In the genomic region with DNA sequence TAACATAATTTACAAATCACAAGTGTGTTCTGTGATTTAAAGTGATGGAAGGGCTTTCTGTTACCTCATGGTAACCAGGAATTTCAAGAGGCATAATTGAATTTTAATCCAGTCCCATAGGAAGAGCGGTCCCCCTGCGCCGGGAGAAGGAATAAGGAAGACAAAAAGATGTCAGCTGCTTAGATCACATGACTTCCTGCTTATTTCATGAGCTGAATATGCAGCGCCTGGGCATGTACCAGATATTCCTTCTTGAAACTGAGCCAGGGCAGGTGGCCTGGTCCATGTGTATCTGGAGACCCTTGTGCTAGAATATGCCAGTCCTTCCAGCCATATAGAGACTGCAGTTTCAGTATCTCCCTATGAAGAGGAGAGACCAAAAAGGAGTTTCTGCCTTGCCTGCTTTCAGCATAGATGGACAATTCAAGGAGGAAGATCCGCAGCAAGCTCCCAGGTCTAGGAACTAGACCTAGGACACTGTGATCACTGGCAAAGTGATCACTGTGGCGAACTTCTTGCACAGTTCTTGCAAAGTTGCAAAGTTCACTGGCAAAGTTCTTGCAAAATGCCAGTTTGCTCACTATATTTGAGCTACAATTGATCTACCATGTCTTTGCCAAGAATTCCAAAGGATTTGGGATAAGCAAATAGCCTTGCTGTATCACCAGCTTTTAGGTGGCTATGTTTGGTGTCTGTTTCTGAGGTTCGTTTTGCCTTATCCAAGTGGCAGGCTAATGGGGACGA, we compare ENCODE assay signal across 17 cellular contexts.
A peak's percentile ranks its signal among the peaks of the same experiment; 100 is the strongest.
DNase-seq lines count a peak whose midpoint lies in the region; ATAC-seq and TF ChIP-seq lines count a peak whose summit lies in the region.
"Had no signal": no experiment of that assay in that cellular context is flagged by ENCODE, and none has a peak within 500 bp of the region (broad histone marks: within the 10 kb centered on the region; RNA-seq: fewer than 3 reads in every experiment).

No MANE protein-coding gene starts in this region.

- no peak overlapping the region for H3K27ac Mint-ChIP-seq in activated CD4-positive, alpha-beta T cell treated with anti-CD3 and anti-CD28 coated beads, Interleukin-2, amount 10 ng/mL, durations not matched to agents 24 days and 14 days
- H3K27ac Mint-ChIP-seq: CD4-positive, CD25-positive, alpha-beta regulatory T cell had no signal

- CTCF ChIA-PET in OCI-LY7 (lab: Charles Lee; ENCODE audit: unreplicated experiment) = no interaction called here

- POLR2A ChIA-PET in OCI-LY7 (lab: Charles Lee) = interaction anchor here (0.6 kb wide), 1 partner anchor 1201 kb away, joined by 4 read pairs; no protein-coding TSS in a partner anchor

- no peaks in the 10 kb centered on the region for H3K9me3 Mint-ChIP-seq in activated CD4-positive, alpha-beta T cell treated with anti-CD3 and anti-CD28 coated beads, Interleukin-2, amount 10 ng/mL, durations not matched to agents 24 days and 14 days

- peaks cover 4% of the 10 kb centered on the region for H3K4me1 Mint-ChIP-seq in activated CD4-positive, alpha-beta T cell treated with anti-CD3 and anti-CD28 coated beads, Interleukin-2, amount 10 ng/mL, durations not matched to agents 24 days and 14 days

- 67% methylated on average over 8 of the region's 8 CpGs for WGBS in hepatocyte (ENCODE audit: low lambda C conversion rate, missing lambda C conversion rate)

- H4K20me1 ChIP-seq in OCI-LY7 (ENCODE audit: insufficient read depth, low read length) = no peaks in the 10 kb centered on the region
- no peaks in the 10 kb centered on the region for H4K20me1 ChIP-seq in hepatocyte (ENCODE audit: insufficient read depth, poor library complexity, severe bottlenecking)

- no peaks in the 10 kb centered on the region for H3K27me3 Mint-ChIP-seq in activated CD4-positive, alpha-beta T cell treated with anti-CD3 and anti-CD28 coated beads, Interleukin-2, amount 10 ng/mL, durations not matched to agents 24 days and 14 days
- H3K27me3 Mint-ChIP-seq: CD4-positive, CD25-positive, alpha-beta regulatory T cell had no signal

- H3K27ac ChIP-seq in HL-60 (replicated peaks) = peak overlapping the region; percentile 71
- no peak overlapping the region for H3K27ac ChIP-seq in OCI-LY7 (ENCODE audit: low read depth, low read length, poor library complexity, severe bottlenecking)
- no peak overlapping the region for H3K27ac ChIP-seq in hepatocyte

- no peaks in the 10 kb centered on the region for H3K36me3 ChIP-seq in OCI-LY7 (ENCODE audit: insufficient read depth, low read length)
- no peaks in the 10 kb centered on the region for H3K36me3 ChIP-seq in hepatocyte (replicated peaks; ENCODE audit: insufficient read depth, low read depth)
- H3K36me3 ChIP-seq: BE2C had no signal

- TF ChIP-seq CTCF in HL-60 (IDR thresholded peaks at IDR 0.05; ENCODE audit: insufficient read depth, low read length) = no peak
- TF ChIP-seq CTCF in OCI-LY7 (conservative IDR thresholded peaks at IDR 0.05; ENCODE audit: low read length) = no peak
- no peak for TF ChIP-seq CTCF in hepatocyte (IDR thresholded peaks at IDR 0.05; ENCODE audit: poor library complexity)

- H2AFZ ChIP-seq in OCI-LY7 (ENCODE audit: low read length) = peak overlapping the region; percentile 6; the same call in 1 of the 2 replicates
- no peak overlapping the region for H2AFZ ChIP-seq in hepatocyte

- H3K9me2 ChIP-seq in OCI-LY7 (ENCODE audit: insufficient read depth, low read length) = no peaks in the 10 kb centered on the region
- H3K9me2 ChIP-seq in hepatocyte (replicated peaks; ENCODE audit: insufficient read depth) = no peaks in the 10 kb centered on the region

- H3K27me3 ChIP-seq in HL-60 (ENCODE audit: insufficient read depth, poor library complexity, severe bottlenecking) (no peaks in the 10 kb centered on the region), hepatocyte (no peaks in the 10 kb centered on the region)
- H3K27me3 ChIP-seq: BE2C had no signal

- H3K4me3 ChIP-seq in HL-60 (replicated peaks; ENCODE audit: insufficient read depth, low read length) (no peak overlapping the region), OCI-LY7 (ENCODE audit: low read depth, low read length, poor library complexity, severe bottlenecking) (no peak overlapping the region), hepatocyte (no peak overlapping the region)

- intact Hi-C loops in OCI-LY7 (cut with micrococcal nuclease; ENCODE audit: unreplicated experiment) = no loop called here
- intact Hi-C loops in posterior vena cava (cut with DNase I) = no loop called here
- intact Hi-C loops in activated CD4-positive, alpha-beta T cell treated with anti-CD3 and anti-CD28 coated beads, Interleukin-2, amount 10 ng/mL, durations not matched to agents 24 days and 14 days (cut with micrococcal nuclease) = no loop called here

- H3K36me3 Mint-ChIP-seq in activated CD4-positive, alpha-beta T cell treated with anti-CD3 and anti-CD28 coated beads, Interleukin-2, amount 10 ng/mL, durations not matched to agents 24 days and 14 days (ENCODE audit: low read depth) = no peaks in the 10 kb centered on the region
- H3K36me3 Mint-ChIP-seq: CD4-positive, CD25-positive, alpha-beta regulatory T cell had no signal

- H3K9me3 ChIP-seq in OCI-LY7 (ENCODE audit: low read length) (no peaks in the 10 kb centered on the region), hepatocyte (ENCODE audit: low read depth) (no peaks in the 10 kb centered on the region)
- H3K9me3 ChIP-seq: BE2C had no signal

- H3K4me3 Mint-ChIP-seq in activated CD4-positive, alpha-beta T cell treated with anti-CD3 and anti-CD28 coated beads, Interleukin-2, amount 10 ng/mL, durations not matched to agents 24 days and 14 days = no peak overlapping the region
- H3K4me3 Mint-ChIP-seq: CD4-positive, CD25-positive, alpha-beta regulatory T cell had no signal

- DNase-seq in HL-60 (ENCODE audit: low read depth in 1 of 2, low spot score in 1 of 2) (peak in 1 of 2 experiments; percentile 54), OCI-LY7 (ENCODE audit: low spot score) (no peak), left lobe of liver (ENCODE audit: low spot score) (peak; percentile 81), posterior vena cava (ENCODE audit: low spot score) (peak; percentile 20), hepatocyte (ENCODE audit: low spot score) (no peak)
- DNase-seq in activated CD4-positive, alpha-beta T cell treated with anti-CD3 and anti-CD28 coated beads, Interleukin-2, amount 10 ng/mL, durations not matched to agents 24 days and 14 days = no peak
- DNase-seq: BE2C; CD4-positive, CD25-positive, alpha-beta regulatory T cell; KG1; NCI-H1092; NCI-H1694; NCI-H2081 treated with DMSO at 0.1 percent for 48 hours; NCI-H446; NCI-H526; OCI-M1 had no signal

- BruUV-seq in OCI-LY7 (replicated peaks; lab: Mats Ljungman, UMichigan) = no TSS peak

- H3K4me2 ChIP-seq in OCI-LY7 (ENCODE audit: low read length) = no peak overlapping the region
- no peak overlapping the region for H3K4me2 ChIP-seq in hepatocyte

- H3K79me2 ChIP-seq in OCI-LY7 (ENCODE audit: insufficient read depth, low read depth, low read length) = no peaks in the 10 kb centered on the region
- H3K79me2 ChIP-seq in hepatocyte = no peaks in the 10 kb centered on the region

- H3K4me1 ChIP-seq in OCI-LY7 (ENCODE audit: insufficient read depth, low read length, poor library complexity, severe bottlenecking) (no peaks in the 10 kb centered on the region), hepatocyte (ENCODE audit: insufficient read depth) (peaks cover 19% of the 10 kb centered on the region)

- ATAC-seq in left lobe of liver (peak; percentile 23), HG02870 (IDR thresholded peaks at IDR 0.05; ENCODE audit: unreplicated experiment) (no peak), HG03439 (IDR thresholded peaks at IDR 0.05; ENCODE audit: unreplicated experiment) (no peak)

Comparison
In these comparisons a context has a peak if more than half of its experiments do, and no peak if none do; other contexts are left out.
1. DNase-seq: peak in left lobe of liver (single experiment) and posterior vena cava (single experiment); none in OCI-LY7 (single experiment), hepatocyte (single experiment) and activated CD4-positive, alpha-beta T cell treated with anti-CD3 and anti-CD28 coated beads, Interleukin-2, amount 10 ng/mL, durations not matched to agents 24 days and 14 days (single experiment).